1 cellular context compared by ENCODE assay signal in genomic region chr6:132962936-132963579, GRCh38.
TF ChIP-seq lines count a peak whose summit lies in the region.

No MANE protein-coding gene starts in this region.

TF ChIP-seq in endothelial cell of umbilical vein, 7 proteins besides CTCF, POLR2A, EP300 and RAD21 (continued from another document):
- no peak for TF ChIP-seq MAX (IDR thresholded peaks at IDR 0.05; ENCODE audit: insufficient read depth, insufficient read length)
